Comparison of ENCODE assay signal across 1 cellular context in the genomic region with DNA sequence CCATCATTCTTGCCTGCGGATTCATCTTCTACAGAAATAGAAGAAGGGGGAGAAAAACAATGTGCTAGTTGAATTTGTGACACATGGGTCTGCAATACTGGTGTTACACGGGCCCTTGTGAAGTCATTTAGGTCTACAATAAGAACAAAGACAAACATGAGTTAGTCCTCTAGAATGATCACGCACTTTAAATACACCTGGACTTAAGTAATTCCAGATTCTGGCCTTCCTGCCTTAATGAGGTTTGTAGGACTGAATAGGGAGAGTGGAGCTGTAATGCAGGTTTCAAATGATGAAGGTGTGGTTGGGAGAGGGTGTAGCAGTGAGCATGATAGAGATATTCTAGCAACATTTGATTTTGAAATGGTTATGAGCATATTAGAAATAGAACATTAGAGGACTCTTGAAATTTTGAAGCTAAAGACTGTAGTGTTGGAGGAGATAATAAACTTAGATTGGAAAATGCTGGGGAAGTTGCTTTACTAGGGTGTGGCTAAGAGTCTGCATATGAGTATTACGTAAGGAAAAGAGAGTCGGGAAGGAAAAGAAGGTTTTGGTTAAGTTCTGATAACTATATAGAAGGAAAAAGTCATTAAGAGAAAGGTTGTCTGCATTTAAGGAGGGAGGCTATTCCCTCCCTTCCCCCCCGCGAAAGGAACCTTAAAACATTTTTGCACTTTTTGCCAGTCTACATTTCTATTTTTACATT.
TF ChIP-seq lines count a peak whose summit lies in the region.

No MANE protein-coding gene starts in this region.

TF ChIP-seq in K562, 482 proteins besides CTCF, POLR2A, EP300 and RAD21 (continued from another document):
- TF ChIP-seq, protein P1, sequence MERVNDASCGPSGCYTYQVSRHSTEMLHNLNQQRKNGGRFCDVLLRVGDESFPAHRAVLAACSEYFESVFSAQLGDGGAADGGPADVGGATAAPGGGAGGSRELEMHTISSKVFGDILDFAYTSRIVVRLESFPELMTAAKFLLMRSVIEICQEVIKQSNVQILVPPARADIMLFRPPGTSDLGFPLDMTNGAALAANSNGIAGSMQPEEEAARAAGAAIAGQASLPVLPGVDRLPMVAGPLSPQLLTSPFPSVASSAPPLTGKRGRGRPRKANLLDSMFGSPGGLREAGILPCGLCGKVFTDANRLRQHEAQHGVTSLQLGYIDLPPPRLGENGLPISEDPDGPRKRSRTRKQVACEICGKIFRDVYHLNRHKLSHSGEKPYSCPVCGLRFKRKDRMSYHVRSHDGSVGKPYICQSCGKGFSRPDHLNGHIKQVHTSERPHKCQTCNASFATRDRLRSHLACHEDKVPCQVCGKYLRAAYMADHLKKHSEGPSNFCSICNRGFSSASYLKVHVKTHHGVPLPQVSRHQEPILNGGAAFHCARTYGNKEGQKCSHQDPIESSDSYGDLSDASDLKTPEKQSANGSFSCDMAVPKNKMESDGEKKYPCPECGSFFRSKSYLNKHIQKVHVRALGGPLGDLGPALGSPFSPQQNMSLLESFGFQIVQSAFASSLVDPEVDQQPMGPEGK (CRISPR knock-in tag; IDR thresholded peaks at IDR 0.05; ENCODE audit: borderline replicate concordance) = no peak
- TF ChIP-seq, protein P2, sequence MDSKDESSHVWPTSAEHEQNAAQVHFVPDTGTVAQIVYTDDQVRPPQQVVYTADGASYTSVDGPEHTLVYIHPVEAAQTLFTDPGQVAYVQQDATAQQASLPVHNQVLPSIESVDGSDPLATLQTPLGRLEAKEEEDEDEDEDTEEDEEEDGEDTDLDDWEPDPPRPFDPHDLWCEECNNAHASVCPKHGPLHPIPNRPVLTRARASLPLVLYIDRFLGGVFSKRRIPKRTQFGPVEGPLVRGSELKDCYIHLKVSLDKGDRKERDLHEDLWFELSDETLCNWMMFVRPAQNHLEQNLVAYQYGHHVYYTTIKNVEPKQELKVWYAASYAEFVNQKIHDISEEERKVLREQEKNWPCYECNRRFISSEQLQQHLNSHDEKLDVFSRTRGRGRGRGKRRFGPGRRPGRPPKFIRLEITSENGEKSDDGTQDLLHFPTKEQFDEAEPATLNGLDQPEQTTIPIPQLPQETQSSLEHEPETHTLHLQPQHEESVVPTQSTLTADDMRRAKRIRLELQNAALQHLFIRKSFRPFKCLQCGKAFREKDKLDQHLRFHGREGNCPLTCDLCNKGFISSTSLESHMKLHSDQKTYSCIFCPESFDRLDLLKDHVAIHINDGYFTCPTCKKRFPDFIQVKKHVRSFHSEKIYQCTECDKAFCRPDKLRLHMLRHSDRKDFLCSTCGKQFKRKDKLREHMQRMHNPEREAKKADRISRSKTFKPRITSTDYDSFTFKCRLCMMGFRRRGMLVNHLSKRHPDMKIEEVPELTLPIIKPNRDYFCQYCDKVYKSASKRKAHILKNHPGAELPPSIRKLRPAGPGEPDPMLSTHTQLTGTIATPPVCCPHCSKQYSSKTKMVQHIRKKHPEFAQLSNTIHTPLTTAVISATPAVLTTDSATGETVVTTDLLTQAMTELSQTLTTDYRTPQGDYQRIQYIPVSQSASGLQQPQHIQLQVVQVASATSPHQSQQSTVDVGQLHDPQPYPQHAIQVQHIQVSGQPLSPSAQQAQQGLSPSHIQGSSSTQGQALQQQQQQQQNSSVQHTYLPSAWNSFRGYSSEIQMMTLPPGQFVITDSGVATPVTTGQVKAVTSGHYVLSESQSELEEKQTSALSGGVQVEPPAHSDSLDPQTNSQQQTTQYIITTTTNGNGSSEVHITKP (IDR thresholded peaks at IDR 0.05; ENCODE audit: partially characterized antibody) = peak; percentile 55
- TF ChIP-seq NR3C1 (CRISPR knock-in tag; IDR thresholded peaks at IDR 0.05) (no peak), ZFP91 (CRISPR knock-in tag; IDR thresholded peaks at IDR 0.05) (no peak), MTA1 (IDR thresholded peaks at IDR 0.05; ENCODE audit: borderline replicate concordance) (peak; percentile 39; the same call in 1 of the 2 replicates), TAL1 (IDR thresholded peaks at IDR 0.05) (peak; percentile 10; the same call in 1 of the 2 replicates)
